ENCODE assay signal across 9 cellular contexts in the genomic region with DNA sequence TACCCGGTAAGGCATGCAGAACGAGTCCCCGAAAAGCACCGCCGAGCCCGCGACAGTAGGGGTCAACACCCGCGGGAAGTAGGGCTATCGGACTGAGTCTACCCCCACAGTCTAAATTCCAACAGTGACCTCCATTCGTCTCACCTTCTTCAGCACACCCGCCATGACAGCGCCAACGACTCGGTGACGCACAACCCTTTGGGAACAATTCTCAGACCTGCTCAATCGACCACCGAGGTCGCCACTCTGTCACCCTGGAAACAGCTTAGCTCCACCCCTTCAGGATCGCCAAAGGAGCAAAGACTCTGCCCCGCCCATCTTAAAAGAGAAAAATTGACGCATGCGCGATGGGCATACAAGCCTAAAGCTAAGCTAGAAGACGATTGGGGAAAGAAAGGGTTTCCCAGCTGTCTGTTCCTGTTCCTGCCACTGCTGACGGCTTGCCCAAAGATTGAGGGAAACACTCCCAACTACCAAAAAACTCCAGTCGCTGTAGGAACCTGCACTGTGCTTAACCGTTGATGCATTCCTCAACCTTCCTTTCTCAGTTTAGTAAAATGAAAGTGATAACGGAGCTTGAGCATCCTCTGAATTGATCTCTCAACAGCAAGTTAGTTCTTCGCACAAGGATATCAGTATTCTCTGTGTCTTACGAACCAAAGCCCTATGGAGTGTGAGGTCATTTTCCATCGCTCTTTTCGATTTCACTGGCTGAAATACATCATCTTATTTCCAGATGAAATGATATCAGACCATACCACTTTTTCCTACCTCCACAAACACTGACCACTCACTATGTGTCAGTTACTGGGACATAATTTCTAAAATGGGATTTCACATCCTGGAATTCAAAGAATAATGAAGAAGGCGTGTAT. TPM values are rescaled to one million over a fixed set of nuclear protein-coding genes. Genes with fewer than 3 reads are reported as not detected.
DNase-seq lines count a peak whose midpoint lies in the region; ATAC-seq and TF ChIP-seq lines count a peak whose summit lies in the region.
"Had no signal": no experiment of that assay in that cellular context is flagged by ENCODE, and none has a peak within 500 bp of the region (broad histone marks: within the 10 kb centered on the region; RNA-seq: fewer than 3 reads in every experiment).

A gene (minus strand): TSS at position 188 of the 875 bp plus-strand sequence. CDS start 23 bp downstream, at position 165.

- peak within 1 kb of the TSS; percentile 78 for H3K27ac ChIP-seq in caudate nucleus (ENCODE audit: low read depth, low read length)

- peaks cover 9% of the 10 kb centered on the region for H3K36me3 Mint-ChIP-seq in activated B cell treated with CpG ODN at 0.5 μM for 24 hours (ENCODE audit: low read depth)
- peaks cover 2 to 4% (median 2%) of the 10 kb centered on the region in 3 donors for H3K36me3 Mint-ChIP-seq in immature natural killer cell

- intact Hi-C loops in activated B cell treated with CpG ODN at 0.5 μM for 24 hours (cut with micrococcal nuclease), result loop anchor here (1.0 to 2.0 kb wide), 3 partner anchors 23 to 1371 kb away; a partner anchor contains a TSS

- CTCF ChIA-PET in activated B cell treated with CpG ODN at 0.5 μM for 24 hours (lab: Charles Lee), result interaction anchor here (1.0 to 1.4 kb wide), 3 partner anchors 19 to 65 kb away, joined by 3 to 4 read pairs (median 4); no protein-coding TSS in a partner anchor

- POLR2A ChIA-PET in activated B cell treated with CpG ODN at 0.5 μM for 24 hours (lab: Charles Lee), result interaction anchor here (1.0 to 2.1 kb wide), 5 partner anchors 10 to 1372 kb away, joined by 3 to 28 read pairs (median 8); a partner anchor contains a TSS

- H3K4me1 Mint-ChIP-seq in activated B cell treated with CpG ODN at 0.5 μM for 24 hours, result peaks cover 9% of the 10 kb centered on the region
- peaks cover 7 to 11% of the 10 kb centered on the region in 2 donors for H3K4me1 Mint-ChIP-seq in immature natural killer cell

- H3K27me3 Mint-ChIP-seq in activated B cell treated with CpG ODN at 0.5 μM for 24 hours (peaks cover 10% of the 10 kb centered on the region), immature natural killer cell (ENCODE audit: low read depth in 3 of 3) (peaks cover 0 to 4% (median 3%) of the 10 kb centered on the region in 3 donors)
- H3K27me3 Mint-ChIP-seq: activated naive CD8-positive, alpha-beta T cell had no signal

- no peaks in the 10 kb centered on the region for H3K9me3 Mint-ChIP-seq in activated B cell treated with CpG ODN at 0.5 μM for 24 hours
- H3K9me3 Mint-ChIP-seq in immature natural killer cell, result no peaks in the 10 kb centered on the region

- ATAC-seq in GM19025 (IDR thresholded peaks at IDR 0.05; ENCODE audit: low read depth, unreplicated experiment) (peak; percentile 93), HG03280 (IDR thresholded peaks at IDR 0.05; ENCODE audit: unreplicated experiment) (peak; percentile 99), activated B cell treated with CpG ODN at 0.5 μM for 24 hours (ENCODE audit: low read depth) (peak; percentile 97)

- DNase-seq in AG09319 (ENCODE audit: extremely low read depth, low read depth) (peak; percentile 99), NCI-H345 (lab: John Stamatoyannopoulos, UW) (peak; percentile 99), activated B cell treated with CpG ODN at 0.5 μM for 24 hours (peak; percentile 80), caudate nucleus (lab: John Stamatoyannopoulos, UW) (peak; percentile 70 to 99 (median 97)), immature natural killer cell (peak; percentile 96 to 98 (median 98)), smooth muscle cell of the brain vasculature (ENCODE audit: low read depth, low spot score) (peak; percentile 98)

- H3K27ac Mint-ChIP-seq in activated B cell treated with CpG ODN at 0.5 μM for 24 hours (no peak within 1 kb of the TSS), immature natural killer cell (peak within 1 kb of the TSS in 1 of 6 donors; percentile 10)
- H3K27ac Mint-ChIP-seq: activated naive CD8-positive, alpha-beta T cell had no signal

- H3K4me3 Mint-ChIP-seq in activated B cell treated with CpG ODN at 0.5 μM for 24 hours (no peak within 1 kb of the TSS), immature natural killer cell (no peak within 1 kb of the TSS)

- no peak for TF ChIP-seq CTCF in AG09319 (IDR thresholded peaks at IDR 0.05; ENCODE audit: low read depth, low read length)
- no peak for TF ChIP-seq CTCF in activated B cell treated with CpG ODN at 0.5 μM for 24 hours (IDR thresholded peaks at IDR 0.05)

RNA-seq across cellular contexts. Expression of the gene that starts here (rescaled TPM):
- total RNA-seq in activated B cell treated with CpG ODN at 0.5 μM for 24 hours, result 54.3 and 63.8 TPM in 2 replicates
- polyA plus RNA-seq in immature natural killer cell, result 10 to 100 TPM; 80.9 to 99.4 (median 89.2) TPM

Comparison
In these comparisons a context has a peak if more than half of its experiments do, and no peak if none do; other contexts are left out.
1. Peak in every context shown above with its lines: DNase-seq, ATAC-seq and H3K27ac ChIP-seq.